In the genomic region with DNA sequence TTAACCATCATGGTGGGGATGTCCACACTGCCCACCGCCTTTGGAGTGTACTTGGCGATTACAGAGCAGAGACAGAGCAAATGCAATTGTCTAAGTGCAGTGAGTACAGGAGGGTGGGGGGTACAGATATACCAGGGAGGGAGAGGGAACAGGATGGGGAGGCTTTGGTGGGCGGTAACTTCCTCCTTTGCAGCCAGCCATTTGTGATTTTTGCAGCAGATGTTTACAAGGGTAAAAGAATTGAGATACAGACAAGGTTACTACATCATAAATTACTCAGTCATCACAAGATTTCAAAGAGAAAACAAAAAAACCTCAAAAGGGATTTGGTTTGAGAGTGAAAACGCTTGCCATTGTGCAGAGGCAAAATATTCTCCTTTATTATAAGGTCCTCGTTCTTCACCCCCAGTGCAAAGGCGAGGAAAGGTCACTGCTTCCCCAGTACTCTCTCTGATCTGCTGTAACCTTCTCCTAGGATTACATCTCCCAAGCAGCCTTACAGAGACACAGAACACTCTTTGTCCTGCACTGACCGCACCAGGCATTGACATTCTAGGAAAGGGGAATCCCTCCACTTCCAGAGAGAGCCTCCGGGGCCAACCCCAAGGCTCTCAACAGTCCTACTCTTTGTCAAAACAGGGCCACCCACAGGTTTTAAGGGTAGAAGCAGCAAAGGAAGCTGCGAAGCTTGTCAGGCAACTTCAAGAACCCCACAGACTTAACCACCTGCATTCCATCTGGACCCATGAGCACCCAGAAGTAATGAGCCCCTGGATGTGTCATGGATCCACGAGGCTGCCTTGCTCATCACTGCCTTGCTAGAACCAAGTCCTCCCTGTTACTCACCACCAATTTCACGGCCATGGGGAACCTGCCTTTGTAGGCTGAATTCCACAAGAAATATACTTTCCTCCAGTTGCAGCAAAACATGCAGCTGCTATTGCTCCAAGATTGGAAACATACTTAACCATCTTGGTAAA, we compare ENCODE assay signal across 17 cellular contexts.
DNase-seq lines count a peak whose midpoint lies in the region; ATAC-seq and TF ChIP-seq lines count a peak whose summit lies in the region.
"Had no signal": no experiment of that assay in that cellular context is flagged by ENCODE, and none has a peak within 500 bp of the region (broad histone marks: within the 10 kb centered on the region; RNA-seq: fewer than 3 reads in every experiment).

No MANE protein-coding gene starts in this region.

- ATAC-seq in CD8-positive, alpha-beta T cell, result peak; percentile 91
- ATAC-seq: heart left ventricle, K562 had no signal

- no peak for TF ChIP-seq EP300 in transverse colon (IDR thresholded peaks at IDR 0.05; ENCODE audit: low read depth)

- no peaks in the 10 kb centered on the region for H3K36me3 ChIP-seq in CD8-positive, alpha-beta T cell (ENCODE audit: insufficient read depth, low read length)
- no peaks in the 10 kb centered on the region for H3K36me3 ChIP-seq in transverse colon
- no peaks in the 10 kb centered on the region for H3K36me3 ChIP-seq in BE2C
- H3K36me3 ChIP-seq: heart left ventricle, uterus had no signal

- no peaks in the 10 kb centered on the region for H3K27me3 ChIP-seq in CD8-positive, alpha-beta T cell (ENCODE audit: insufficient read depth, low read length)
- H3K27me3 ChIP-seq in transverse colon, result no peaks in the 10 kb centered on the region
- H3K27me3 ChIP-seq in BE2C, result no peaks in the 10 kb centered on the region
- H3K27me3 ChIP-seq: heart left ventricle, uterus had no signal

- POLR2A ChIA-PET in CD8-positive, alpha-beta T cell (lab: Charles Lee), result interaction anchor here (0.6 kb wide), 1 partner anchor 885 kb away, joined by 3 read pairs; no protein-coding TSS in a partner anchor

- peak overlapping the region; percentile 88 for H3K27ac Mint-ChIP-seq in CD8-positive, alpha-beta T cell

- peak overlapping the region; percentile 32 for H3K27ac ChIP-seq in CD8-positive, alpha-beta T cell (ENCODE audit: low read depth, low read length)
- no peak overlapping the region for H3K27ac ChIP-seq in transverse colon
- H3K27ac ChIP-seq: heart left ventricle, parathyroid adenoma, uterus had no signal

- no peak for TF ChIP-seq CTCF in CD8-positive, alpha-beta T cell (IDR thresholded peaks at IDR 0.05)
- TF ChIP-seq CTCF in astrocyte of the spinal cord (IDR thresholded peaks at IDR 0.05; ENCODE audit: low read depth, low read length) (no peak), transverse colon (IDR thresholded peaks at IDR 0.05) (no peak), BE2C (IDR thresholded peaks at IDR 0.05; ENCODE audit: low read depth, low read length) (no peak)

- CTCF ChIA-PET in CD8-positive, alpha-beta T cell (lab: Charles Lee), result no interaction called here

- no peaks in the 10 kb centered on the region for H3K36me3 Mint-ChIP-seq in CD8-positive, alpha-beta T cell

- no peaks in the 10 kb centered on the region for H3K9me3 ChIP-seq in CD8-positive, alpha-beta T cell (ENCODE audit: low read length)
- H3K9me3 ChIP-seq in transverse colon (no peaks in the 10 kb centered on the region), BE2C (no peaks in the 10 kb centered on the region)
- H3K9me3 ChIP-seq: heart left ventricle, uterus had no signal

- peak overlapping the region; percentile 26 for H3K4me3 Mint-ChIP-seq in CD8-positive, alpha-beta T cell

- in situ Hi-C loops in astrocyte of the spinal cord (cut with HindIII; ENCODE audit: low sequenced_read_pairs) (no loop called here), transverse colon (cut with MboI; ENCODE audit: low pct_ligation_motif_present in 1 of 4, low pct_unique_long_range_greater_than_20kb in 1 of 4, low sequenced_read_pairs in 3 of 4) (no loop called here)

- TF ChIP-seq POLR2A in transverse colon (IDR thresholded peaks at IDR 0.05), result no peak

- intact Hi-C loops in CD8-positive, alpha-beta T cell (cut with DNase I, micrococcal nuclease), result loop anchor here (5.0 to 10.0 kb wide), 2 partner anchors 110 to 113 kb away; no protein-coding TSS in a partner anchor
- intact Hi-C loops in transverse colon (cut with DNase I; ENCODE audit: low total_unique reads), result no loop called here

- WGBS in transverse colon (ENCODE audit: low coverage in 1 of 2), 2 donors, result 75 to 79% methylated on average over 5 to 11 of the region's 11 CpGs

- H3K27me3 Mint-ChIP-seq in CD8-positive, alpha-beta T cell (ENCODE audit: low read depth), result no peaks in the 10 kb centered on the region

- H3K4me1 Mint-ChIP-seq in CD8-positive, alpha-beta T cell (ENCODE audit: low read depth), result peaks cover 30% of the 10 kb centered on the region

- H3K9me3 Mint-ChIP-seq in CD8-positive, alpha-beta T cell, result no peaks in the 10 kb centered on the region

- no peak overlapping the region for H3K4me3 ChIP-seq in CD8-positive, alpha-beta T cell (ENCODE audit: low read depth, low read length)
- H3K4me3 ChIP-seq in astrocyte of the spinal cord (ENCODE audit: low read depth, low read length), result no peak overlapping the region
- no peak overlapping the region for H3K4me3 ChIP-seq in transverse colon
- no peak overlapping the region for H3K4me3 ChIP-seq in BE2C (ENCODE audit: low read depth, low read length)
- H3K4me3 ChIP-seq: heart left ventricle, K562, uterus had no signal

- peaks cover 26% of the 10 kb centered on the region for H3K4me1 ChIP-seq in CD8-positive, alpha-beta T cell (ENCODE audit: insufficient read depth, low read length)
- H3K4me1 ChIP-seq in transverse colon (no peaks in the 10 kb centered on the region), BE2C (no peaks in the 10 kb centered on the region; the same call in 1 of the 2 replicates)
- H3K4me1 ChIP-seq: heart left ventricle, parathyroid adenoma, uterus had no signal

- peak in 1 of 7 experiments; percentile 51 for DNase-seq in CD8-positive, alpha-beta T cell
- DNase-seq in RPMI7951 (ENCODE audit: low read depth) (peak; percentile 72), astrocyte of the spinal cord (ENCODE audit: low read depth, low spot score) (peak; percentile 35), left kidney (ENCODE audit: low read depth, low spot score) (peak; percentile 46), NCI-H1105 (lab: John Stamatoyannopoulos, UW) (no peak), transverse colon (no peak), COLO668 (lab: John Stamatoyannopoulos, UW; ENCODE audit: unreplicated experiment) (no peak), BE2C (no peak)
- DNase-seq: activated CD4-positive, alpha-beta T cell treated with anti-CD3 and anti-CD28 coated beads for 4 hours; NCI-H1417 treated with DMSO at 0.1 percent for 48 hours; SIG-M5; small intestine; T-helper 9 cell; uterus had no signal

Comparison
In these comparisons a context has a peak if more than half of its experiments do, and no peak if none do; other contexts are left out.
1. DNase-seq: peak in RPMI7951 (single experiment), astrocyte of the spinal cord (single experiment) and left kidney (single experiment); none in NCI-H1105 (single experiment), transverse colon (single experiment), COLO668 (single experiment) and BE2C (single experiment).